Comparison of ENCODE assay signal across 1 cellular context in genomic region chr17:75036643-75037268, GRCh38.
TF ChIP-seq lines count a peak whose summit lies in the region.

No MANE protein-coding gene starts in this region.

TF ChIP-seq in HepG2, 621 proteins besides CTCF, POLR2A, EP300 and RAD21 (continued from another document):
- TF ChIP-seq MTF2 (CRISPR knock-in tag; IDR thresholded peaks at IDR 0.05; ENCODE audit: borderline replicate concordance) = no peak
- no peak for TF ChIP-seq ZBTB20 (CRISPR knock-in tag; IDR thresholded peaks at IDR 0.05; ENCODE audit: borderline replicate concordance, low read depth)
- TF ChIP-seq CSRNP1 (CRISPR knock-in tag; IDR thresholded peaks at IDR 0.05) = 0 out of 2 replicates have a peak, but pooled peaks have one; percentile 11
- no peak for TF ChIP-seq ZNF816 (CRISPR knock-in tag; IDR thresholded peaks at IDR 0.05; ENCODE audit: borderline replicate concordance)
- no peak for TF ChIP-seq KMT2B (CRISPR knock-in tag; IDR thresholded peaks at IDR 0.05)
- no peak for TF ChIP-seq ZFP37 (CRISPR knock-in tag; IDR thresholded peaks at IDR 0.05; ENCODE audit: borderline replicate concordance)
- 0 out of 2 replicates have a peak, but pooled peaks have one; percentile 8 for TF ChIP-seq ZNF629 (CRISPR knock-in tag; conservative IDR thresholded peaks at IDR 0.05)
- no peak for TF ChIP-seq BRF2 (CRISPR knock-in tag; IDR thresholded peaks at IDR 0.05)
- no peak for TF ChIP-seq DPF2 (CRISPR knock-in tag; IDR thresholded peaks at IDR 0.05; ENCODE audit: borderline replicate concordance, low read depth)
- 0 out of 2 replicates have a peak, but pooled peaks have one; percentile 20 for TF ChIP-seq ZNF790 (CRISPR knock-in tag; IDR thresholded peaks at IDR 0.05; ENCODE audit: borderline replicate concordance)
- no peak; the same call in 1 of the 2 replicates for TF ChIP-seq ZNF441 (CRISPR knock-in tag; IDR thresholded peaks at IDR 0.05; ENCODE audit: borderline replicate concordance)
- no peak for TF ChIP-seq ZNF749 (CRISPR knock-in tag; IDR thresholded peaks at IDR 0.05; ENCODE audit: borderline replicate concordance)
- no peak for TF ChIP-seq FLYWCH1 (CRISPR knock-in tag; IDR thresholded peaks at IDR 0.05)
- TF ChIP-seq SP5 (CRISPR knock-in tag; IDR thresholded peaks at IDR 0.05; ENCODE audit: borderline replicate concordance, low read depth) = no peak
- peak; percentile 30; the same call in 1 of the 2 replicates for TF ChIP-seq ZMYM3 (CRISPR knock-in tag; IDR thresholded peaks at IDR 0.05)
- TF ChIP-seq ZFYVE20 (CRISPR knock-in tag; IDR thresholded peaks at IDR 0.05; ENCODE audit: borderline replicate concordance, low read depth) = no peak
- TF ChIP-seq ZNF549 (CRISPR knock-in tag; IDR thresholded peaks at IDR 0.05) = no peak
- TF ChIP-seq ZNF543 (CRISPR knock-in tag; IDR thresholded peaks at IDR 0.05) = 0 out of 2 replicates have a peak, but pooled peaks have one; percentile 36
- TF ChIP-seq, protein P1, sequence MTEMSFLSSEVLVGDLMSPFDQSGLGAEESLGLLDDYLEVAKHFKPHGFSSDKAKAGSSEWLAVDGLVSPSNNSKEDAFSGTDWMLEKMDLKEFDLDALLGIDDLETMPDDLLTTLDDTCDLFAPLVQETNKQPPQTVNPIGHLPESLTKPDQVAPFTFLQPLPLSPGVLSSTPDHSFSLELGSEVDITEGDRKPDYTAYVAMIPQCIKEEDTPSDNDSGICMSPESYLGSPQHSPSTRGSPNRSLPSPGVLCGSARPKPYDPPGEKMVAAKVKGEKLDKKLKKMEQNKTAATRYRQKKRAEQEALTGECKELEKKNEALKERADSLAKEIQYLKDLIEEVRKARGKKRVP (CRISPR knock-in tag; IDR thresholded peaks at IDR 0.05) = 0 out of 4 replicates have a peak, but pooled peaks of 1 of the 2 experiments have one; percentile 28
- TF ChIP-seq MED13 (CRISPR knock-in tag; IDR thresholded peaks at IDR 0.05) = no peak
- peak; percentile 27; the same call in 1 of the 2 replicates for TF ChIP-seq SP4 (CRISPR knock-in tag; IDR thresholded peaks at IDR 0.05)
